8 cellular contexts compared by ENCODE assay signal in genomic region chr17:31096106-31096436, GRCh38. TPM values are rescaled to one million over a fixed set of nuclear protein-coding genes. Genes with fewer than 3 reads are reported as not detected.
DNase-seq lines count a peak whose midpoint lies in the region; ATAC-seq and TF ChIP-seq lines count a peak whose summit lies in the region.

No MANE protein-coding gene starts in this region.

- H3K4me1 Mint-ChIP-seq in osteocyte (ENCODE audit: unreplicated experiment): peaks cover 26% of the 10 kb centered on the region

- TF ChIP-seq CTCF in DND-41 (IDR thresholded peaks at IDR 0.05; ENCODE audit: borderline replicate concordance, extremely low read depth, low read length, poor library complexity, severe bottlenecking) (no peak), osteocyte (IDR thresholded peaks at IDR 0.05) (no peak), GM13977 (IDR thresholded peaks at IDR 0.05; ENCODE audit: extremely low read depth, insufficient read depth, missing control alignments) (no peak)

- DNase-seq in DND-41 (no peak), NCI-H69 (lab: John Stamatoyannopoulos, UW) (peak; percentile 38), osteocyte (ENCODE audit: extremely low spot score, unreplicated experiment) (no peak), GM13977 (ENCODE audit: low spot score) (no peak), Kasumi-1 (lab: John Stamatoyannopoulos, UW) (no peak), epidermal melanocyte (ENCODE audit: insufficient read length, low spot score) (no peak)

- H3K36me3 ChIP-seq in DND-41 (ENCODE audit: insufficient read depth, low read length) (no peaks in the 10 kb centered on the region; the same call in 1 of the 2 replicates), endocrine pancreas (ENCODE audit: control insufficient read depth, insufficient read depth, low read length) (no peaks in the 10 kb centered on the region)

- H3K9ac ChIP-seq in DND-41 (ENCODE audit: low read depth, low read length) (peak overlapping the region; percentile 91), endocrine pancreas (ENCODE audit: control insufficient read depth, insufficient read depth, low read length) (peak overlapping the region; percentile 92)

- H3K4me3 ChIP-seq in DND-41 (ENCODE audit: low read depth in 1 of 2, low read length in 2 of 2) (peak overlapping the region; percentile 69 to 99; a peak in 3 of 4 replicates), endocrine pancreas (ENCODE audit: control insufficient read depth, insufficient read depth, low read length) (peak overlapping the region; percentile 79)

- H4K20me1 ChIP-seq in DND-41 (ENCODE audit: insufficient read depth, low read length): peaks cover 12% of the 10 kb centered on the region; the same call in 1 of the 2 replicates

- H3K4me1 ChIP-seq in DND-41 (ENCODE audit: insufficient read depth, low read length): peaks cover 29% of the 10 kb centered on the region
- H3K4me1 ChIP-seq in endocrine pancreas (ENCODE audit: control insufficient read depth, insufficient read depth, low read length): peaks cover 8% of the 10 kb centered on the region

- peak overlapping the region; percentile 84 for H3K4me2 ChIP-seq in DND-41 (ENCODE audit: insufficient read depth, low read length)

- no peaks in the 10 kb centered on the region for H3K27me3 Mint-ChIP-seq in osteocyte (ENCODE audit: unreplicated experiment)

- H3K27me3 ChIP-seq in DND-41 (ENCODE audit: insufficient read depth, low read length, poor library complexity) (no peaks in the 10 kb centered on the region), endocrine pancreas (ENCODE audit: control insufficient read depth, insufficient read depth, low read length) (no peaks in the 10 kb centered on the region)

- no peaks in the 10 kb centered on the region for H3K36me3 Mint-ChIP-seq in osteocyte (ENCODE audit: unreplicated experiment)

- H3K9me3 ChIP-seq in DND-41 (ENCODE audit: insufficient read depth, low read length, severe bottlenecking) (no peaks in the 10 kb centered on the region), endocrine pancreas (ENCODE audit: control insufficient read depth, low read length) (no peaks in the 10 kb centered on the region)

- peak overlapping the region; percentile 88 for H2AFZ ChIP-seq in DND-41 (ENCODE audit: low read depth, low read length)

- peak; percentile 7; the same call in 1 of the 3 replicates for ATAC-seq in DND-41 (ENCODE audit: insufficient read depth, low read depth)
- no peak for ATAC-seq in GM18868 (IDR thresholded peaks at IDR 0.05; ENCODE audit: unreplicated experiment)

- peaks cover 57% of the 10 kb centered on the region for H3K79me2 ChIP-seq in DND-41 (ENCODE audit: insufficient read depth, low read length)

- in situ Hi-C loops in GM13977 (cut with MboI; ENCODE audit: low pct_unique_long_range_greater_than_20kb, low sequenced_read_pairs, unreplicated experiment): no loop called here

- H3K9me3 Mint-ChIP-seq in osteocyte (ENCODE audit: unreplicated experiment): no peaks in the 10 kb centered on the region

- peak overlapping the region; percentile 96 for H3K27ac Mint-ChIP-seq in osteocyte (ENCODE audit: unreplicated experiment)

- H3K4me3 Mint-ChIP-seq in osteocyte (ENCODE audit: unreplicated experiment): peak overlapping the region; percentile 96

- peak overlapping the region; percentile 88 for H3K27ac ChIP-seq in DND-41 (ENCODE audit: low read length)

RNA-seq across cellular contexts. Expression of gene NF1, which starts 1.3 kb away (rescaled TPM):
- total RNA-seq in osteocyte: 66.7 and 70.4 TPM in 2 replicates
